In the genomic region with DNA sequence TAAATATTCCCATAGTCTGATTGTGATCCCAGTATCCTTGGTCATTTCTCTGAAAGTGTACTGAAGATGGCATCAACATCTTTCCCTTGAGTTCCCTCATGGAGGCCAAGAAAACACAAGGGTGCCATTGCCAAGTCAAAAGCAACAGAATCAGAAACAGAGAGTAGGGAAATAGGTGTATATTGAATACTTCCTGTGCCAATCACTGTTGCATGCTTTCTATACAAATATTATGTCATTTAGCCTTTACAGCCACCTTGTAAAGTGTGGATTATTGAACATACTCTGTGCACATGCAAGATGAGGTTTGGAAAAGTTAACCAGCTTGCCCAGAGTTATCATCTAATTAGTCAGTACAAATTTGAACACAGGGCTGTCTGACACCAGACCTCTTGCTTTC, we compare ENCODE assay signal across 26 cellular contexts.
"Had no signal": no experiment of that assay in that cellular context is flagged by ENCODE, and none has a peak within 500 bp of the region (broad histone marks: within the 10 kb centered on the region; RNA-seq: fewer than 3 reads in every experiment).

No MANE protein-coding gene starts in this region.

- H3K4me2 ChIP-seq: neural progenitor cell had no signal

- H3K9me3 ChIP-seq: ovary, psoas muscle, right lobe of liver, sigmoid colon, stomach, thoracic aorta, thyroid gland, vagina had no signal

- H3K36me3 ChIP-seq: neural progenitor cell, ovary, thoracic aorta, thyroid gland had no signal

- H3K27me3 ChIP-seq: neural progenitor cell, ovary, right lobe of liver, sigmoid colon, stomach, thyroid gland, tibial nerve, upper lobe of left lung, vagina had no signal

- H3K4me3 ChIP-seq: neural progenitor cell, ovary, psoas muscle, right lobe of liver, sigmoid colon, stomach, thoracic aorta, thyroid gland, tibial nerve, upper lobe of left lung, vagina had no signal

- H3K9ac ChIP-seq: neural progenitor cell, parathyroid adenoma had no signal

- H3K4me1 ChIP-seq: neural progenitor cell, parathyroid adenoma, psoas muscle, sigmoid colon, stomach, thyroid gland, tibial nerve, upper lobe of left lung, vagina had no signal

- ATAC-seq: natural killer cell treated with Interleukin-12 subunit alpha and Interleukin-12 subunit beta and Interleukin-15 and Interleukin-18, amount 100 ng/mL, for 72 hours; psoas muscle; right cardiac atrium; stimulated activated effector memory CD8-positive, alpha-beta T cell treated with anti-CD3 and anti-CD28 coated beads, Interleukin-12 subunit alpha, Interleukin-12 subunit beta, amount 100 ng/mL, for 72 hours; stimulated activated naive B cell treated with anti-CD40 and anti-IgM and Interleukin-4, amounts not matched to agents 10 μg/mL and 1 μg/mL and 100 μg/mL, for 72 hours had no signal

- H3K79me2 ChIP-seq: parathyroid adenoma had no signal

- H3K27ac ChIP-seq: neural progenitor cell, ovary, parathyroid adenoma, psoas muscle, right lobe of liver, sigmoid colon, stomach, thoracic aorta, thyroid gland, tibial nerve, upper lobe of left lung, vagina had no signal

- DNase-seq: nephron progenitor cell; occipital lobe; ovary; posterior cingulate gyrus; psoas muscle; right cardiac atrium; right lobe of liver; sigmoid colon; small intestine; stimulated activated CD4-positive, alpha-beta T cell treated with anti-CD3 and anti-CD28 coated beads, Interleukin-15, amount 100 ng/mL, for 24 hours; stimulated activated CD4-positive, alpha-beta T cell treated with anti-CD3 and anti-CD28 coated beads, Interleukin-2, amount 100 ng/mL, for 24 hours; stimulated activated CD4-positive, alpha-beta T cell treated with anti-CD3 and anti-CD28 coated beads, Interleukin-2, amount 100 ng/mL, for 48 hours; stimulated activated CD4-positive, alpha-beta T cell treated with anti-CD3 and anti-CD28 coated beads, Interleukin-4, amount 100 ng/mL, for 24 hours; stimulated activated naive B cell treated with anti-CD40 and anti-IgM and Interleukin-4, amounts not matched to agents 10 μg/mL and 1 μg/mL and 100 μg/mL, for 72 hours; stimulated activated naive CD4-positive, alpha-beta T cell treated with Interleukin-2 at 50 U/mL for 16 hours; stomach; thyroid gland; trophoblast cell; upper lobe of left lung had no signal
